In genomic region chr10:116159197-116159596, GRCh38 we compare ENCODE assay signal across 29 cellular contexts.
DNase-seq lines count a peak whose midpoint lies in the region; ATAC-seq, FAIRE-seq and TF ChIP-seq lines count a peak whose summit lies in the region.
"Had no signal": no experiment of that assay in that cellular context is flagged by ENCODE, and none has a peak within 500 bp of the region (broad histone marks: within the 10 kb centered on the region; RNA-seq: fewer than 3 reads in every experiment).

No MANE protein-coding gene starts in this region.

- H3K27me3 ChIP-seq in K562 (ENCODE audit: control insufficient read depth in 2 of 2, insufficient read depth in 2 of 2, low read length in 2 of 2) (no peaks in the 10 kb centered on the region), endodermal cell (ENCODE audit: control insufficient read depth, insufficient read depth, low read length, poor library complexity, severe bottlenecking) (no peaks in the 10 kb centered on the region)
- H3K27me3 ChIP-seq in naive thymus-derived CD4-positive, alpha-beta T cell (ENCODE audit: control insufficient read depth in 2 of 2, insufficient read depth in 2 of 2, low read length in 2 of 2): no peaks in the 10 kb centered on the region
- H3K27me3 ChIP-seq: BE2C, BLaER1 had no signal

- CTCF ChIA-PET in K562 (lab: Yijun Ruan, JAX; ENCODE audit: low intra/inter-chr PET ratio): no interaction called here
- CTCF ChIA-PET in naive thymus-derived CD4-positive, alpha-beta T cell (lab: Charles Lee): no interaction called here

- H3K9ac ChIP-seq in K562 (ENCODE audit: insufficient read depth in 1 of 2, low read depth in 2 of 2, low read length in 2 of 2) (no peak overlapping the region), endodermal cell (ENCODE audit: extremely low read depth, low read length, poor library complexity, severe bottlenecking) (no peak overlapping the region)
- H3K9ac ChIP-seq: BLaER1 had no signal

- no peaks in the 10 kb centered on the region for H3K9me3 Mint-ChIP-seq in endodermal cell
- peaks cover 0 to 5% (median 0%) of the 10 kb centered on the region in 11 donors for H3K9me3 Mint-ChIP-seq in naive thymus-derived CD4-positive, alpha-beta T cell

- no peaks in the 10 kb centered on the region for H3K9me3 ChIP-seq in K562 (replicated peaks; ENCODE audit: control insufficient read depth, insufficient read depth, low read depth, low read length)
- no peaks in the 10 kb centered on the region for H3K9me3 ChIP-seq in endodermal cell (ENCODE audit: control insufficient read depth, low read length)
- no peaks in the 10 kb centered on the region for H3K9me3 ChIP-seq in naive thymus-derived CD4-positive, alpha-beta T cell (ENCODE audit: control insufficient read depth in 2 of 3, low read length in 3 of 3)
- H3K9me3 ChIP-seq: BE2C had no signal

- DNase-seq in K562 (ENCODE audit: extremely low read depth in 1 of 4, low spot score in 3 of 4) (no peak), endodermal cell (peak; percentile 10), islet precursor cell (peak; percentile 19), ureter (ENCODE audit: low spot score) (peak; percentile 0), KBM-7 (no peak), germinal center (ENCODE audit: low spot score) (no peak)
- no peak for DNase-seq in naive thymus-derived CD4-positive, alpha-beta T cell
- DNase-seq: 8988T; ACHN; BE2C; C1 segment of cervical spinal cord; CD4-positive, alpha-beta memory T cell; CD4-positive, CD25-positive, alpha-beta regulatory T cell; CD8-positive, alpha-beta memory T cell; COR-L47; DMS 273 treated with DMSO at 0.1 percent for 48 hours; DMS153; DMS53; DMS79; DND-41; EL; GDM1 had no signal

- no peaks in the 10 kb centered on the region for H3K9me1 ChIP-seq in K562 (ENCODE audit: control insufficient read depth, insufficient read depth, low read length)

- no peaks in the 10 kb centered on the region for H3K36me3 ChIP-seq in K562 (ENCODE audit: control insufficient read depth, insufficient read depth, low read length)
- H3K36me3 ChIP-seq in endodermal cell (ENCODE audit: control insufficient read depth, insufficient read depth, low read length): no peaks in the 10 kb centered on the region
- no peaks in the 10 kb centered on the region for H3K36me3 ChIP-seq in naive thymus-derived CD4-positive, alpha-beta T cell (ENCODE audit: control insufficient read depth in 2 of 3, insufficient read depth in 3 of 3, low read length in 3 of 3)
- H3K36me3 ChIP-seq: BE2C, BLaER1 had no signal

- no peak for TF ChIP-seq EP300 in K562 (IDR thresholded peaks at IDR 0.05; ENCODE audit: low read length)

- no peaks in the 10 kb centered on the region for H3K27me3 Mint-ChIP-seq in endodermal cell (ENCODE audit: insufficient read depth)
- no peaks in the 10 kb centered on the region for H3K27me3 Mint-ChIP-seq in naive thymus-derived CD4-positive, alpha-beta T cell
- H3K27me3 Mint-ChIP-seq: CD4-positive, alpha-beta memory T cell; CD4-positive, CD25-positive, alpha-beta regulatory T cell; CD8-positive, alpha-beta memory T cell had no signal

- no peak for TF ChIP-seq CTCF in K562 (IDR thresholded peaks at IDR 0.05 in 2 of 3, conservative IDR thresholded peaks at IDR 0.05 in 1 of 3; ENCODE audit: insufficient read depth in 2 of 3, low read depth in 1 of 3, low read length in 3 of 3)
- TF ChIP-seq CTCF in endodermal cell (conservative IDR thresholded peaks at IDR 0.05): no peak

- no peaks in the 10 kb centered on the region for H3K79me2 ChIP-seq in K562 (ENCODE audit: control insufficient read depth, insufficient read depth, low read length)

- H3K4me2 ChIP-seq in K562 (ENCODE audit: insufficient read depth, low read length): no peak overlapping the region
- H3K4me2 ChIP-seq: BLaER1 had no signal

- POLR2A ChIA-PET in K562 (lab: Yijun Ruan, JAX): no interaction called here
- POLR2A ChIA-PET in naive thymus-derived CD4-positive, alpha-beta T cell (lab: Charles Lee): no interaction called here

- H3K4me3 Mint-ChIP-seq in endodermal cell: no peak overlapping the region
- no peak overlapping the region for H3K4me3 Mint-ChIP-seq in naive thymus-derived CD4-positive, alpha-beta T cell
- H3K4me3 Mint-ChIP-seq: CD14-positive monocyte; CD4-positive, alpha-beta memory T cell; CD4-positive, CD25-positive, alpha-beta regulatory T cell; CD8-positive, alpha-beta memory T cell had no signal

- no peak overlapping the region for H3K27ac ChIP-seq in K562 (ENCODE audit: extremely low read depth, low read depth, low read length)
- H3K27ac ChIP-seq in endodermal cell (ENCODE audit: low read depth, low read length): no peak overlapping the region
- H3K27ac ChIP-seq in naive thymus-derived CD4-positive, alpha-beta T cell (ENCODE audit: low read depth, low read length): no peak overlapping the region
- H3K27ac ChIP-seq: BLaER1 had no signal

- intact Hi-C loops in K562 (cut with micrococcal nuclease): no loop called here
- intact Hi-C loops in naive thymus-derived CD4-positive, alpha-beta T cell (cut with micrococcal nuclease): no loop called here

- H3K4me1 ChIP-seq in K562 (replicated peaks in 1 of 2; ENCODE audit: control insufficient read depth in 2 of 2, insufficient read depth in 2 of 2, low read length in 2 of 2): no peaks in the 10 kb centered on the region
- no peaks in the 10 kb centered on the region for H3K4me1 ChIP-seq in endodermal cell (ENCODE audit: control insufficient read depth, insufficient read depth, low read length)
- H3K4me1 ChIP-seq in naive thymus-derived CD4-positive, alpha-beta T cell (ENCODE audit: control insufficient read depth in 2 of 2, insufficient read depth in 2 of 2, low read length in 2 of 2): no peaks in the 10 kb centered on the region
- H3K4me1 ChIP-seq: BE2C, BLaER1 had no signal

- no peak for TF ChIP-seq POLR2A in K562 (conservative IDR thresholded peaks at IDR 0.05)

- no peak overlapping the region for H3K27ac Mint-ChIP-seq in endodermal cell
- no peak overlapping the region for H3K27ac Mint-ChIP-seq in naive thymus-derived CD4-positive, alpha-beta T cell
- H3K27ac Mint-ChIP-seq: CD4-positive, alpha-beta memory T cell; CD4-positive, CD25-positive, alpha-beta regulatory T cell; CD8-positive, alpha-beta memory T cell had no signal

- no peaks in the 10 kb centered on the region for H3K36me3 Mint-ChIP-seq in endodermal cell (ENCODE audit: low read depth)
- no peaks in the 10 kb centered on the region for H3K36me3 Mint-ChIP-seq in naive thymus-derived CD4-positive, alpha-beta T cell
- H3K36me3 Mint-ChIP-seq: CD14-positive monocyte; CD4-positive, alpha-beta memory T cell; CD4-positive, CD25-positive, alpha-beta regulatory T cell; CD8-positive, alpha-beta memory T cell had no signal

- 0% methylated on average over 2 of the region's 2 CpGs for WGBS in K562 (ENCODE audit: insufficient coverage, low coverage, missing lambda C conversion rate)
- 82 to 93% methylated on average over 2 of the region's 2 CpGs for WGBS in endodermal cell (ENCODE audit: insufficient coverage in 1 of 2, insufficient read length in 1 of 2), 2 experiments

- no peaks in the 10 kb centered on the region for H4K20me1 ChIP-seq in K562 (replicated peaks; ENCODE audit: control insufficient read depth, insufficient read depth, low read length)
- H4K20me1 ChIP-seq: BLaER1 had no signal

- no TSS peak for BruUV-seq in K562 (replicated peaks; lab: Mats Ljungman, UMichigan)

- in situ Hi-C loops in K562 (cut with MboI): no loop called here
- in situ Hi-C loops in KBM-7 (cut with MboI; ENCODE audit: low pct_unique_long_range_greater_than_20kb, low sequenced_read_pairs): no loop called here

- no peak for ATAC-seq in K562
- no peak for ATAC-seq in naive thymus-derived CD4-positive, alpha-beta T cell
- ATAC-seq in HG03442 (IDR thresholded peaks at IDR 0.05; ENCODE audit: unreplicated experiment): no peak
- ATAC-seq: GM12878 had no signal

- H2AFZ ChIP-seq in K562 (ENCODE audit: low read depth, low read length): no peak overlapping the region

- TF ChIP-seq RAD21 in K562 (CRISPR knock-in tag; conservative IDR thresholded peaks at IDR 0.05 in 1 of 2, IDR thresholded peaks at IDR 0.05 in 1 of 2): no peak

- FAIRE-seq in K562 (lab: Jason Lieb, UNC): no peak
- FAIRE-seq: A204.1, GM12878, GM12892, GM18507 had no signal

- H3K4me3 ChIP-seq in K562 (no peak overlapping the region), endodermal cell (ENCODE audit: low read length) (no peak overlapping the region)
- H3K4me3 ChIP-seq in naive thymus-derived CD4-positive, alpha-beta T cell (ENCODE audit: low read length): no peak overlapping the region
- H3K4me3 ChIP-seq: BLaER1, GM12878 had no signal

- no peaks in the 10 kb centered on the region for H3K4me1 Mint-ChIP-seq in endodermal cell
- H3K4me1 Mint-ChIP-seq in naive thymus-derived CD4-positive, alpha-beta T cell: no peaks in the 10 kb centered on the region
- H3K4me1 Mint-ChIP-seq: CD14-positive monocyte; CD4-positive, alpha-beta memory T cell; CD4-positive, CD25-positive, alpha-beta regulatory T cell; CD8-positive, alpha-beta memory T cell had no signal

TF ChIP-seq in K562, 482 proteins besides CTCF, POLR2A, EP300 and RAD21:
- TF ChIP-seq ZNF239 (CRISPR knock-in tag; IDR thresholded peaks at IDR 0.05) (peak; percentile 75), ZNF143 (CRISPR knock-in tag; IDR thresholded peaks at IDR 0.05) (no peak)

Comparison
In these comparisons a context has a peak if more than half of its experiments do, and no peak if none do; other contexts are left out.
1. DNase-seq: peak in endodermal cell (single experiment), islet precursor cell (single experiment) and ureter (single experiment); none in K562 (0 of 4), naive thymus-derived CD4-positive, alpha-beta T cell (0 of 9), KBM-7 (single experiment) and germinal center (single experiment).